25 cellular contexts compared by ENCODE assay signal in the genomic region with DNA sequence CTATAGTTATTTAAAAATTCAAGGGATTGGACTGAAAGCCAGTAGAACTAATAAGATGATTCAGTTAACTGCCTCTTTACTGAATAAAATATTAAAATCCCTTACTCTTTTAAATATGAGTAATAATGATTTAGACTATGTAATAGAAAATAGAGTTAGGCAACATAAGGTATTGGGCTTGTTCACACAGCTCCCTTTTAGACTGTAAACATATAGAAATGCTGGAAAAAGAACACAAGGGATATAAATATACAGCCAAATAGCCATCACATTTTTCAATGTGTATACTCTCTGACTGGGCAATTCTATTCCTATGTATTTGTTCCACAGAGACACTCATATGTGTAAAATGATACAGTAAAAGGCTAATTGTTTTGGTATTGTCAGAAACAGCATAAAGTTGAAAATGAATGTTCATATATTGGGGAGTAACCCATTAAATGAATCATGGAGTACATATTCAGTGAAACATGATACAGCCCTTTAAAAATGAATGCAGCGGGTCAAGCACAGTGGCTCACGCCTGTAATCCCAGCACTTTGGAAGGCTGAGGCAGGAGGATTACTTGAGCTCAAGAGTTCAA.
"Had no signal": no experiment of that assay in that cellular context is flagged by ENCODE, and none has a peak within 500 bp of the region (broad histone marks: within the 10 kb centered on the region; RNA-seq: fewer than 3 reads in every experiment).

No MANE protein-coding gene starts in this region.

- H3K4me1 ChIP-seq: gastroesophageal sphincter, pancreas, testis, tibial nerve, upper lobe of right lung, vagina had no signal

- H3K27me3 Mint-ChIP-seq: naive B cell; progenitor cell of endocrine pancreas; stimulated activated memory B cell treated with anti-CD40 and anti-IgM and Interleukin-4, amounts not matched to agents 10 μg/mL and 1 μg/mL and 100 μg/mL, for 72 hours; stimulated activated naive CD8-positive, alpha-beta T cell treated with anti-CD3 and anti-CD28 coated beads, Interleukin-15, amount 100 ng/mL, for 72 hours had no signal

- H3K4me3 Mint-ChIP-seq: endodermal cell; immature natural killer cell; naive B cell; nephron; stimulated activated memory B cell treated with anti-CD40 and anti-IgM and Interleukin-4, amounts not matched to agents 10 μg/mL and 1 μg/mL and 100 μg/mL, for 72 hours; stimulated activated naive CD8-positive, alpha-beta T cell treated with anti-CD3 and anti-CD28 coated beads, Interleukin-15, amount 100 ng/mL, for 72 hours had no signal

- DNase-seq: effector CD4-positive, alpha-beta T cell; endodermal cell; glutamatergic neuron; immature natural killer cell; left colon; left ventricle myocardium superior; mesendoderm; naive B cell; occipital lobe; pancreas; right cardiac atrium; stimulated activated CD4-positive, alpha-beta T cell treated with anti-CD3 and anti-CD28 coated beads, Interleukin-4, amount 100 ng/mL, for 1 hour; stimulated activated naive CD8-positive, alpha-beta T cell treated with anti-CD3 and anti-CD28 coated beads, Interleukin-15, amount 100 ng/mL, for 72 hours; testis; upper lobe of right lung had no signal

- H3K4me1 Mint-ChIP-seq: endodermal cell; immature natural killer cell; naive B cell; nephron; stimulated activated memory B cell treated with anti-CD40 and anti-IgM and Interleukin-4, amounts not matched to agents 10 μg/mL and 1 μg/mL and 100 μg/mL, for 72 hours; stimulated activated naive CD8-positive, alpha-beta T cell treated with anti-CD3 and anti-CD28 coated beads, Interleukin-15, amount 100 ng/mL, for 72 hours had no signal

- ATAC-seq: esophagus mucosa; gastroesophageal sphincter; left colon; left ventricle myocardium superior; pancreas; right cardiac atrium; stimulated activated memory B cell treated with anti-CD40 and anti-IgM and Interleukin-4, amounts not matched to agents 10 μg/mL and 1 μg/mL and 100 μg/mL, for 72 hours; stimulated activated naive CD8-positive, alpha-beta T cell treated with anti-CD3 and anti-CD28 coated beads, Interleukin-15, amount 100 ng/mL, for 72 hours; upper lobe of right lung had no signal

- H3K36me3 ChIP-seq: gastroesophageal sphincter, pancreas, upper lobe of right lung, vagina had no signal

- H3K27ac ChIP-seq: coronary artery, gastroesophageal sphincter, pancreas, testis, tibial nerve, upper lobe of right lung, vagina had no signal

- H3K27ac Mint-ChIP-seq: endodermal cell; immature natural killer cell; naive B cell; nephron; progenitor cell of endocrine pancreas; stimulated activated memory B cell treated with anti-CD40 and anti-IgM and Interleukin-4, amounts not matched to agents 10 μg/mL and 1 μg/mL and 100 μg/mL, for 72 hours; stimulated activated naive CD8-positive, alpha-beta T cell treated with anti-CD3 and anti-CD28 coated beads, Interleukin-15, amount 100 ng/mL, for 72 hours had no signal

- H3K4me2 ChIP-seq: smooth muscle cell had no signal

- H3K4me3 ChIP-seq: coronary artery, gastroesophageal sphincter, lung, pancreas, smooth muscle cell, testis, tibial nerve, upper lobe of right lung, vagina had no signal

- H3K27me3 ChIP-seq: gastroesophageal sphincter, pancreas, testis, tibial nerve, upper lobe of right lung, vagina had no signal

- H3K9me3 ChIP-seq: gastroesophageal sphincter, pancreas, testis, upper lobe of right lung, vagina had no signal
